ENCODE assay signal across 16 cellular contexts in genomic region chr9:88706193-88707112, GRCh38.
DNase-seq lines count a peak whose midpoint lies in the region; ATAC-seq and TF ChIP-seq lines count a peak whose summit lies in the region.
"Had no signal": no experiment of that assay in that cellular context is flagged by ENCODE, and none has a peak within 500 bp of the region (broad histone marks: within the 10 kb centered on the region; RNA-seq: fewer than 3 reads in every experiment).

No MANE protein-coding gene starts in this region.

- H2AFZ ChIP-seq in PC-3 (ENCODE audit: low read length) = no peak overlapping the region

- no peak for DNase-seq in Right ventricle myocardium inferior (ENCODE audit: missing footprints)
- DNase-seq in Right ventricle myocardium superior = no peak
- DNase-seq in brain microvascular endothelial cell = no peak
- DNase-seq in right lobe of liver = peak in 1 of 3 donors; percentile 67
- peak; percentile 30 to 74 for DNase-seq in upper lobe of left lung
- DNase-seq in PC-3 = no peak
- no peak for DNase-seq in OCI-M1 (lab: John Stamatoyannopoulos, UW)
- DNase-seq in hepatic stellate cell (ENCODE audit: low spot score) = no peak
- DNase-seq: ACHN; activated CD4-positive, alpha-beta T cell treated with anti-CD3 and anti-CD28 coated beads, Interleukin-2, amount 50 U/mL, for 48 hours; KG1; NCI-H1417; NCI-H524 treated with DMSO at 0.1 percent for 48 hours; stimulated activated naive CD8-positive, alpha-beta T cell treated with anti-CD3 and anti-CD28 coated beads, Interleukin-15, amount 100 ng/mL, for 72 hours had no signal

- no peak overlapping the region for H3K9ac ChIP-seq in PC-3 (ENCODE audit: low read length)

- no peak for TF ChIP-seq EP300 in upper lobe of left lung (IDR thresholded peaks at IDR 0.05)

- H3K4me3 ChIP-seq in brain microvascular endothelial cell (ENCODE audit: low read depth, low read length) (no peak overlapping the region), right lobe of liver (no peak overlapping the region), upper lobe of left lung (no peak overlapping the region), PC-3 (ENCODE audit: low read length) (no peak overlapping the region)
- H3K4me3 ChIP-seq: HAP-1, smooth muscle cell had no signal

- peaks cover 0 to 4% (median 0%) of the 10 kb centered on the region in 4 donors for H3K4me1 ChIP-seq in right lobe of liver
- H3K4me1 ChIP-seq in upper lobe of left lung = no peaks in the 10 kb centered on the region
- no peaks in the 10 kb centered on the region for H3K4me1 ChIP-seq in PC-3 (ENCODE audit: insufficient read depth, low read length)
- H3K4me1 ChIP-seq: HAP-1 had no signal

- H4K20me1 ChIP-seq in PC-3 (ENCODE audit: low read length) = no peaks in the 10 kb centered on the region

- H3K9me3 ChIP-seq in right lobe of liver = no peaks in the 10 kb centered on the region
- H3K9me3 ChIP-seq in upper lobe of left lung = no peaks in the 10 kb centered on the region
- no peaks in the 10 kb centered on the region for H3K9me3 ChIP-seq in PC-3 (ENCODE audit: low read length)
- H3K9me3 ChIP-seq: HAP-1 had no signal

- H3K36me3 ChIP-seq in brain microvascular endothelial cell (replicated peaks) (no peaks in the 10 kb centered on the region), right lobe of liver (no peaks in the 10 kb centered on the region), upper lobe of left lung (no peaks in the 10 kb centered on the region), PC-3 (ENCODE audit: low read depth, low read length) (no peaks in the 10 kb centered on the region)
- H3K36me3 ChIP-seq: HAP-1 had no signal

- TF ChIP-seq CTCF in brain microvascular endothelial cell (IDR thresholded peaks at IDR 0.05; ENCODE audit: low read depth, low read length, missing control alignments) = peak; percentile 34
- TF ChIP-seq CTCF in right lobe of liver (IDR thresholded peaks at IDR 0.05) = no peak
- no peak for TF ChIP-seq CTCF in upper lobe of left lung (IDR thresholded peaks at IDR 0.05)
- TF ChIP-seq CTCF in PC-3 (conservative IDR thresholded peaks at IDR 0.05; ENCODE audit: low read depth, low read length) = no peak

- no TSS peak for BruUV-seq in PC-3 (replicated peaks; lab: Mats Ljungman, UMichigan)

- 67% methylated on average over 18 of the region's 38 CpGs for WGBS in right lobe of liver (ENCODE audit: insufficient coverage, low coverage, low lambda C conversion rate, missing lambda C conversion rate)
- 64 to 83% methylated on average over 12 to 38 of the region's 38 CpGs for WGBS in upper lobe of left lung, 2 donors

- CTCF ChIA-PET in PC-3 (lab: Charles Lee) = no interaction called here

- ATAC-seq in Right ventricle myocardium inferior (peak; percentile 16), Right ventricle myocardium superior (ENCODE audit: poor library complexity) (no peak), right lobe of liver (peak; percentile 67 to 90 (median 80)), upper lobe of left lung (ENCODE audit: low FRiP score in 2 of 2) (peak; percentile 19 to 73), PC-3 (no peak)
- ATAC-seq: stimulated activated naive CD8-positive, alpha-beta T cell treated with anti-CD3 and anti-CD28 coated beads, Interleukin-15, amount 100 ng/mL, for 72 hours had no signal

- no peak for TF ChIP-seq POLR2A in right lobe of liver (IDR thresholded peaks at IDR 0.05)
- no peak for TF ChIP-seq POLR2A in upper lobe of left lung (IDR thresholded peaks at IDR 0.05)

- H3K27ac ChIP-seq in brain microvascular endothelial cell = no peak overlapping the region
- H3K27ac ChIP-seq in right lobe of liver = peak overlapping the region in 1 of 3 donors; percentile 59
- peak overlapping the region in 1 of 4 donors; percentile 20 for H3K27ac ChIP-seq in upper lobe of left lung
- H3K27ac ChIP-seq in PC-3 (ENCODE audit: low read length) = no peak overlapping the region

- no peaks in the 10 kb centered on the region for H3K79me2 ChIP-seq in PC-3 (ENCODE audit: low read length)

- H3F3A ChIP-seq in PC-3 (ENCODE audit: low read length, unreplicated experiment) = no peaks in the 10 kb centered on the region

- no peak overlapping the region for H3K4me2 ChIP-seq in PC-3 (ENCODE audit: low read length)
- H3K4me2 ChIP-seq: smooth muscle cell had no signal

- intact Hi-C loops in Right ventricle myocardium inferior (cut with DNase I) = no loop called here
- intact Hi-C loops in Right ventricle myocardium superior (cut with DNase I) = no loop called here
- intact Hi-C loops in right lobe of liver (cut with DNase I) = no loop called here
- intact Hi-C loops in PC-3 (cut with micrococcal nuclease) = no loop called here

- H3K27me3 ChIP-seq in brain microvascular endothelial cell (replicated peaks) (no peaks in the 10 kb centered on the region), right lobe of liver (no peaks in the 10 kb centered on the region), upper lobe of left lung (no peaks in the 10 kb centered on the region), PC-3 (ENCODE audit: low read length) (no peaks in the 10 kb centered on the region)

- in situ Hi-C loops in brain microvascular endothelial cell (cut with HindIII; ENCODE audit: low pct_ligation_motif_present, low sequenced_read_pairs) = no loop called here

- POLR2A ChIA-PET in PC-3 (lab: Charles Lee; ENCODE audit: unreplicated experiment) = no interaction called here

- H3K9me2 ChIP-seq in PC-3 (replicated peaks; ENCODE audit: low read length) = no peaks in the 10 kb centered on the region

Comparison
In these comparisons a context has a peak if more than half of its experiments do, and no peak if none do; other contexts are left out.
1. ATAC-seq: peak in Right ventricle myocardium inferior (single experiment), right lobe of liver (4 of 4) and upper lobe of left lung (2 of 2); none in Right ventricle myocardium superior (single experiment) and PC-3 (single experiment).
2. DNase-seq: peak in upper lobe of left lung (2 of 2); none in Right ventricle myocardium inferior (single experiment), Right ventricle myocardium superior (single experiment), brain microvascular endothelial cell (single experiment), PC-3 (single experiment), OCI-M1 (single experiment) and hepatic stellate cell (single experiment).